Comparison of ENCODE assay signal across 17 cellular contexts in the genomic region with DNA sequence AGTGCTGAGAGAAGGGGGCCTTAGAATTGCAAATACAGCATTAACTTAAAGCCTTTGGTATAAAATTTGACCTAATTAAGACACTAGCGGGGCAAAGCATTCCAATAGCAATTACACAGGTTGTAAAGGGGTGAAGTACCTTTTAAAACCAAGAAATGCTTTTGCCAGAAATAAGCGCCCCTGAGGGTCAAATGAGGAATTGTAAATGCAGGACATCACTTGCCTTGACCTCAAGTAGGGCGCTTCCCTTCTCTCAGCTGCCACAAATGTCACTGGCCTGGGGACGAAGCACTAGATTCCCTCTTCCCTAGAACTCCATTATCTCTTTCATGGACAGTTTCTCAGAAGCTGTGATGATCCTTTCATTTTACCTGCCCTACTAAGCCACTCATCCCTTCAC. TPM values are rescaled to one million over a fixed set of nuclear protein-coding genes. Genes with fewer than 3 reads are reported as not detected.
DNase-seq lines count a peak whose midpoint lies in the region; ATAC-seq and TF ChIP-seq lines count a peak whose summit lies in the region.
"Had no signal": no experiment of that assay in that cellular context is flagged by ENCODE, and none has a peak within 500 bp of the region (broad histone marks: within the 10 kb centered on the region; RNA-seq: fewer than 3 reads in every experiment).

No MANE protein-coding gene starts in this region.

- no peaks in the 10 kb centered on the region for H3K36me3 ChIP-seq in GM23338 (ENCODE audit: insufficient read depth)
- H3K36me3 ChIP-seq in effector memory CD4-positive, alpha-beta T cell (ENCODE audit: control insufficient read depth, insufficient read depth, low read length): no peaks in the 10 kb centered on the region
- H3K36me3 ChIP-seq: BLaER1 treated with 17β-estradiol and CSF1 and Interleukin-3, amounts not matched to agents 10 nM and 100 nM had no signal

- H3K27ac Mint-ChIP-seq in GM23338 (no peak overlapping the region), WTC11 (no peak overlapping the region)
- no peak overlapping the region for H3K27ac Mint-ChIP-seq in natural killer cell treated with Interleukin-12 subunit alpha and Interleukin-12 subunit beta and Interleukin-15 and Interleukin-18, amount 100 ng/mL, for 72 hours
- H3K27ac Mint-ChIP-seq: B cell; CD4-positive, CD25-positive, alpha-beta regulatory T cell had no signal

- H3K4me3 ChIP-seq in GM23338: no peak overlapping the region
- H3K4me3 ChIP-seq in effector memory CD4-positive, alpha-beta T cell (ENCODE audit: insufficient read depth, low read depth, low read length, poor library complexity, severe bottlenecking): no peak overlapping the region
- H3K4me3 ChIP-seq: BLaER1 treated with 17β-estradiol and CSF1 and Interleukin-3, amounts not matched to agents 10 nM and 100 nM; GM23248; K562 had no signal

- no peaks in the 10 kb centered on the region for H3K36me3 Mint-ChIP-seq in GM23338 (ENCODE audit: low read depth)
- H3K36me3 Mint-ChIP-seq in WTC11: no peaks in the 10 kb centered on the region
- H3K36me3 Mint-ChIP-seq in natural killer cell treated with Interleukin-12 subunit alpha and Interleukin-12 subunit beta and Interleukin-15 and Interleukin-18, amount 100 ng/mL, for 72 hours: no peaks in the 10 kb centered on the region
- H3K36me3 Mint-ChIP-seq: CD4-positive, CD25-positive, alpha-beta regulatory T cell; CD8-positive, alpha-beta memory T cell had no signal

- no peak overlapping the region for H3K4me2 ChIP-seq in GM23338
- H3K4me2 ChIP-seq: BLaER1 treated with 17β-estradiol and CSF1 and Interleukin-3, amounts not matched to agents 10 nM and 100 nM had no signal

- CTCF ChIA-PET in WTC11 (lab: Charles Lee): interaction anchor here (1.0 to 3.7 kb wide), 8 partner anchors 8 to 665 kb away, joined by 3 to 14 read pairs (median 8); no protein-coding TSS in a partner anchor

- peaks cover 8% of the 10 kb centered on the region; the same call in 1 of the 2 replicates for H3K9me2 ChIP-seq in GM23338 (ENCODE audit: insufficient read depth)

- TF ChIP-seq CTCF in C4-2B (conservative IDR thresholded peaks at IDR 0.05): 0 out of 2 replicates have a peak, but pooled peaks have one; percentile 14
- TF ChIP-seq CTCF in GM23338 (conservative IDR thresholded peaks at IDR 0.05; ENCODE audit: low read depth in 2 of 2): peak; percentile 19 to 40; a peak in 3 of 4 replicates
- TF ChIP-seq CTCF in WTC11 (IDR thresholded peaks at IDR 0.05): no peak

- H3K79me2 ChIP-seq in GM23338 (replicated peaks; ENCODE audit: insufficient read depth): no peaks in the 10 kb centered on the region

- H3K9me3 Mint-ChIP-seq in GM23338 (no peaks in the 10 kb centered on the region), WTC11 (no peaks in the 10 kb centered on the region)
- H3K9me3 Mint-ChIP-seq in natural killer cell treated with Interleukin-12 subunit alpha and Interleukin-12 subunit beta and Interleukin-15 and Interleukin-18, amount 100 ng/mL, for 72 hours: no peaks in the 10 kb centered on the region

- H3K27ac ChIP-seq in C4-2B: no peak overlapping the region
- no peak overlapping the region for H3K27ac ChIP-seq in GM23338 (ENCODE audit: low read depth)
- H3K27ac ChIP-seq in effector memory CD4-positive, alpha-beta T cell (ENCODE audit: insufficient read depth, low read length, poor library complexity, severe bottlenecking): no peak overlapping the region
- H3K27ac ChIP-seq: BLaER1 treated with 17β-estradiol and CSF1 and Interleukin-3, amounts not matched to agents 10 nM and 100 nM; GM23248; HL-60 had no signal

- peak; percentile 77 for ATAC-seq in GM23338
- ATAC-seq in WTC11: peak; percentile 76
- peak; percentile 9 for ATAC-seq in left lobe of liver
- no peak for ATAC-seq in natural killer cell treated with Interleukin-12 subunit alpha and Interleukin-12 subunit beta and Interleukin-15 and Interleukin-18, amount 100 ng/mL, for 72 hours
- no peak for ATAC-seq in HG02610 (IDR thresholded peaks at IDR 0.05; ENCODE audit: unreplicated experiment)

- no peaks in the 10 kb centered on the region for H3K9me3 ChIP-seq in effector memory CD4-positive, alpha-beta T cell (ENCODE audit: control insufficient read depth, low read length)
- H3K9me3 ChIP-seq: BLaER1 treated with 17β-estradiol and CSF1 and Interleukin-3, amounts not matched to agents 10 nM and 100 nM had no signal

- H3K4me1 Mint-ChIP-seq in GM23338 (peaks cover 16% of the 10 kb centered on the region), WTC11 (peaks cover 12% of the 10 kb centered on the region)
- H3K4me1 Mint-ChIP-seq in natural killer cell treated with Interleukin-12 subunit alpha and Interleukin-12 subunit beta and Interleukin-15 and Interleukin-18, amount 100 ng/mL, for 72 hours (ENCODE audit: low read depth in 2 of 2): no peaks in the 10 kb centered on the region
- H3K4me1 Mint-ChIP-seq: B cell; CD4-positive, CD25-positive, alpha-beta regulatory T cell; CD8-positive, alpha-beta memory T cell had no signal

- POLR2A ChIA-PET in WTC11 (lab: Charles Lee): no interaction called here

- no peak overlapping the region for H2AFZ ChIP-seq in GM23338
- H2AFZ ChIP-seq: GM23248 had no signal

- H3F3A ChIP-seq in GM23338 (replicated peaks; ENCODE audit: low read depth): no peaks in the 10 kb centered on the region

- peaks cover 8% of the 10 kb centered on the region; the same call in 1 of the 2 replicates for H3K4me1 ChIP-seq in GM23338 (ENCODE audit: insufficient read depth)
- H3K4me1 ChIP-seq in effector memory CD4-positive, alpha-beta T cell (ENCODE audit: control insufficient read depth, insufficient read depth, low read length, poor library complexity, severe bottlenecking): no peaks in the 10 kb centered on the region
- H3K4me1 ChIP-seq: BLaER1 treated with 17β-estradiol and CSF1 and Interleukin-3, amounts not matched to agents 10 nM and 100 nM had no signal

- no peak overlapping the region for H3K4me3 Mint-ChIP-seq in GM23338
- H3K4me3 Mint-ChIP-seq in WTC11: no peak overlapping the region
- H3K4me3 Mint-ChIP-seq in natural killer cell treated with Interleukin-12 subunit alpha and Interleukin-12 subunit beta and Interleukin-15 and Interleukin-18, amount 100 ng/mL, for 72 hours: no peak overlapping the region
- H3K4me3 Mint-ChIP-seq: B cell; CD4-positive, CD25-positive, alpha-beta regulatory T cell; CD8-positive, alpha-beta memory T cell had no signal

- peaks cover 2% of the 10 kb centered on the region for H3K27me3 Mint-ChIP-seq in GM23338 (ENCODE audit: insufficient read depth, low read depth, poor library complexity)
- H3K27me3 Mint-ChIP-seq in WTC11 (ENCODE audit: low read depth): no peaks in the 10 kb centered on the region
- no peaks in the 10 kb centered on the region for H3K27me3 Mint-ChIP-seq in natural killer cell treated with Interleukin-12 subunit alpha and Interleukin-12 subunit beta and Interleukin-15 and Interleukin-18, amount 100 ng/mL, for 72 hours
- H3K27me3 Mint-ChIP-seq: CD4-positive, CD25-positive, alpha-beta regulatory T cell; CD8-positive, alpha-beta memory T cell had no signal

- no peaks in the 10 kb centered on the region for H4K20me1 ChIP-seq in GM23338 (replicated peaks; ENCODE audit: insufficient read depth)
- H4K20me1 ChIP-seq: BLaER1 treated with 17β-estradiol and CSF1 and Interleukin-3, amounts not matched to agents 10 nM and 100 nM had no signal

- DNase-seq in GM23338 (ENCODE audit: low spot score): peak; percentile 61
- DNase-seq in WTC11 (ENCODE audit: low spot score): no peak
- DNase-seq in left lobe of liver (ENCODE audit: low spot score): no peak
- DNase-seq in natural killer cell treated with Interleukin-12 subunit alpha and Interleukin-12 subunit beta and Interleukin-15 and Interleukin-18, amount 100 ng/mL, for 72 hours (ENCODE audit: low spot score): no peak
- no peak for DNase-seq in effector memory CD4-positive, alpha-beta T cell
- DNase-seq: CD4-positive, CD25-positive, alpha-beta regulatory T cell; CD8-positive, alpha-beta memory T cell; COR-L47; GM23248; H7; IMR-90 had no signal

- H3K27me3 ChIP-seq in GM23338 (ENCODE audit: insufficient read depth): no peaks in the 10 kb centered on the region
- H3K27me3 ChIP-seq in effector memory CD4-positive, alpha-beta T cell (replicated peaks; ENCODE audit: control insufficient read depth, insufficient read depth, low read length, poor library complexity, severe bottlenecking): no peaks in the 10 kb centered on the region
- H3K27me3 ChIP-seq: BLaER1 treated with 17β-estradiol and CSF1 and Interleukin-3, amounts not matched to agents 10 nM and 100 nM had no signal

TF ChIP-seq in GM23338, 12 proteins besides CTCF, POLR2A, EP300 and RAD21 (continues in another document):
- no peak for TF ChIP-seq POLR2AphosphoS5 (IDR thresholded peaks at IDR 0.05; ENCODE audit: low read depth)
- TF ChIP-seq ZNF114 (CRISPR knock-in tag; IDR thresholded peaks at IDR 0.05): no peak
- TF ChIP-seq ZNF331 (CRISPR knock-in tag; IDR thresholded peaks at IDR 0.05; ENCODE audit: low read depth): no peak
- no peak for TF ChIP-seq JUNB (IDR thresholded peaks at IDR 0.05; ENCODE audit: unreplicated experiment)
- TF ChIP-seq CREB1 (CRISPR knock-in tag; IDR thresholded peaks at IDR 0.05; ENCODE audit: low read depth): no peak
- no peak for TF ChIP-seq STAT1 (IDR thresholded peaks at IDR 0.05; ENCODE audit: unreplicated experiment)

TF ChIP-seq in WTC11, 78 proteins besides CTCF, POLR2A, EP300 and RAD21:
- TF ChIP-seq SOX15 (CRISPR knock-in tag; IDR thresholded peaks at IDR 0.05): no peak
- TF ChIP-seq KAT7 (CRISPR knock-in tag; IDR thresholded peaks at IDR 0.05; ENCODE audit: borderline replicate concordance): no peak
- no peak for TF ChIP-seq CDX4 (CRISPR knock-in tag; IDR thresholded peaks at IDR 0.05; ENCODE audit: borderline replicate concordance)
- TF ChIP-seq PRRX2 (CRISPR knock-in tag; IDR thresholded peaks at IDR 0.05): no peak
- TF ChIP-seq IRF1 (CRISPR knock-in tag; IDR thresholded peaks at IDR 0.05): no peak

RNA-seq across cellular contexts. Expression of gene SEC16B, which starts 48.3 kb away (rescaled TPM):
- total RNA-seq in GM23338 (2014; rRNA removed; shearing (Covaris generic)): 0.70 and 1.2 TPM in 2 replicates
- 0.29 and 0.75 TPM in 2 replicates for polyA plus RNA-seq in GM23338 (2016; fragmentation: Nextera tagmentation; extraction: Ambion mirVana)
- total RNA-seq in WTC11 (2021) (0.90 to 1.7 TPM (median 0.92 TPM) in 3 replicates), left lobe of liver (60.3 TPM)
- total RNA-seq in natural killer cell treated with Interleukin-12 subunit alpha and Interleukin-12 subunit beta and Interleukin-15 and Interleukin-18, amount 100 ng/mL, for 72 hours: not detected
- total RNA-seq: CD4-positive, CD25-positive, alpha-beta regulatory T cell; CD8-positive, alpha-beta memory T cell; K562 had no signal
- polyA plus RNA-seq: CD4-positive, CD25-positive, alpha-beta regulatory T cell; CD8-positive, alpha-beta memory T cell; K562 had no signal

Comparison
In these comparisons a context has a peak if more than half of its experiments do, and no peak if none do; other contexts are left out.
1. ATAC-seq: peak in GM23338 (single experiment), WTC11 (single experiment) and left lobe of liver (single experiment); none in natural killer cell treated with Interleukin-12 subunit alpha and Interleukin-12 subunit beta and Interleukin-15 and Interleukin-18, amount 100 ng/mL, for 72 hours (0 of 2) and HG02610 (single experiment).
2. RNA of gene SEC16B, which starts 48.3 kb away (total RNA-seq): 60.3 TPM in left lobe of liver (single experiment); 0.70 to 1.2 TPM in GM23338, 0.90 to 1.7 TPM in WTC11 and not detected in natural killer cell treated with Interleukin-12 subunit alpha and Interleukin-12 subunit beta and Interleukin-15 and Interleukin-18, amount 100 ng/mL, for 72 hours; every median in the first group is over 10 times any median in the second.